Comparison of ENCODE assay signal across 29 cellular contexts in genomic region chr5:15513379-15513778, GRCh38. TPM values are rescaled to one million over a fixed set of nuclear protein-coding genes. Genes with fewer than 3 reads are reported as not detected.
"Had no signal": no experiment of that assay in that cellular context is flagged by ENCODE, and none has a peak within 500 bp of the region (broad histone marks: within the 10 kb centered on the region; RNA-seq: fewer than 3 reads in every experiment).

No MANE protein-coding gene starts in this region.

- H3K4me1 ChIP-seq: breast epithelium, colonic mucosa had no signal

- H3K27ac Mint-ChIP-seq: activated B cell treated with CpG ODN at 0.5 μM for 24 hours; activated CD8-positive, alpha-beta T cell treated with anti-CD3 and anti-CD28 coated beads for 36 hours; activated naive CD4-positive, alpha-beta T cell treated with anti-CD3 and anti-CD28 coated beads, Interleukin-2, amount 10 ng/mL, durations not matched to agents 7 days and 5 days; activated naive CD4-positive, alpha-beta T cell treated with anti-CD3 and anti-CD28 coated beads, Interleukin-2, amount 50 U/mL, for 72 hours; activated naive CD8-positive, alpha-beta T cell treated with anti-CD3 and anti-CD28 coated beads, Interleukin-2, amount 10 ng/mL, durations not matched to agents 7 days and 5 days; activated T-helper 2 cell treated with anti-CD3 and anti-CD28 coated beads, Interferon-gamma antibody, Interleukin-2, Interleukin-4, amounts not matched to agents 10 μg/mL and 5 μg/mL and 100 μg/mL, durations not matched to agents 14 hours and 24 hours and 36 hours; brain; T-helper 17 cell; T-helper 2 cell treated with Interferon-gamma antibody and Interleukin-4, amounts not matched to agents 5 μg/mL and 100 μg/mL, for 36 hours had no signal

- H3K9me3 Mint-ChIP-seq: activated B cell treated with CpG ODN at 0.5 μM for 24 hours; activated CD8-positive, alpha-beta T cell treated with anti-CD3 and anti-CD28 coated beads for 36 hours; activated T-cell treated with anti-CD3 and anti-CD28 coated beads, Interleukin-2, amount 50 U/mL, for 4 hours had no signal

- H3K36me3 ChIP-seq: breast epithelium, cardiac muscle cell, colonic mucosa, heart left ventricle, WERI-Rb-1 had no signal

- DNase-seq: activated B cell treated with CpG ODN at 0.5 μM for 24 hours; activated CD4-positive, alpha-beta T cell treated with anti-CD3 and anti-CD28 coated beads for 48 hours; activated CD4-positive, alpha-beta T cell treated with anti-CD3 and anti-CD28 coated beads, Interleukin-2, amount 50 U/mL, for 1 hour; activated CD4-positive, alpha-beta T cell treated with anti-CD3 and anti-CD28 coated beads, Interleukin-2, amount 50 U/mL, for 48 hours; activated CD8-positive, alpha-beta memory T cell treated with anti-CD3 and anti-CD28 coated beads for 24 hours; activated CD8-positive, alpha-beta T cell treated with anti-CD3 and anti-CD28 coated beads for 36 hours; activated effector memory CD4-positive, alpha-beta T cell treated with anti-CD3 and anti-CD28 coated beads, Interleukin-2, amount 50 U/mL, for 16 hours; activated naive CD4-positive, alpha-beta T cell; activated naive CD4-positive, alpha-beta T cell treated with anti-CD3 and anti-CD28 coated beads, Interleukin-2, amount 10 ng/mL, durations not matched to agents 7 days and 5 days; activated naive CD8-positive, alpha-beta T cell treated with anti-CD3 and anti-CD28 coated beads, Interleukin-2, amount 10 ng/mL, durations not matched to agents 7 days and 5 days; activated T-cell treated with anti-CD3 and anti-CD28 coated beads, Interleukin-2, amount 50 U/mL, for 4 hours; central memory CD4-positive, alpha-beta T cell; cerebellar nuclear complex; colonic mucosa; effector CD8-positive, alpha-beta T cell; foreskin fibroblast; heart left ventricle; T-helper 17 cell; T1000; WERI-Rb-1 had no signal

- ATAC-seq: activated CD4-positive, CD25-positive, alpha-beta regulatory T cell treated with anti-CD3 and anti-CD28 coated beads, Interleukin-2, amount 50 U/mL, for 24 hours; activated CD8-positive, alpha-beta T cell treated with anti-CD3 and anti-CD28 coated beads for 36 hours; activated naive CD4-positive, alpha-beta T cell treated with anti-CD3 and anti-CD28 coated beads, Interleukin-2, amount 50 U/mL, for 72 hours; activated T-cell treated with anti-CD3 and anti-CD28 coated beads, Interleukin-2, amount 50 U/mL, for 4 hours; heart left ventricle; T-helper 17 cell had no signal

- H3K27me3 Mint-ChIP-seq: activated B cell treated with CpG ODN at 0.5 μM for 24 hours; activated CD8-positive, alpha-beta T cell treated with anti-CD3 and anti-CD28 coated beads for 36 hours; activated naive CD4-positive, alpha-beta T cell treated with anti-CD3 and anti-CD28 coated beads, Interleukin-2, amount 10 ng/mL, durations not matched to agents 7 days and 5 days; activated naive CD8-positive, alpha-beta T cell treated with anti-CD3 and anti-CD28 coated beads, Interleukin-2, amount 10 ng/mL, durations not matched to agents 7 days and 5 days; brain; T-helper 17 cell had no signal

- H3K4me3 Mint-ChIP-seq: activated B cell treated with CpG ODN at 0.5 μM for 24 hours; activated CD8-positive, alpha-beta T cell treated with anti-CD3 and anti-CD28 coated beads for 36 hours; activated naive CD4-positive, alpha-beta T cell treated with anti-CD3 and anti-CD28 coated beads, Interleukin-2, amount 10 ng/mL, durations not matched to agents 7 days and 5 days; activated naive CD8-positive, alpha-beta T cell treated with anti-CD3 and anti-CD28 coated beads, Interleukin-2, amount 10 ng/mL, durations not matched to agents 7 days and 5 days; activated T-cell treated with anti-CD3 and anti-CD28 coated beads, Interleukin-2, amount 50 U/mL, for 4 hours; brain; T-helper 17 cell; T-helper 2 cell treated with Interferon-gamma antibody and Interleukin-4, amounts not matched to agents 5 μg/mL and 100 μg/mL, for 36 hours had no signal

- H3K27ac ChIP-seq: ascending aorta, breast epithelium, cardiac muscle cell, colonic mucosa, epithelial cell of prostate, heart left ventricle, WERI-Rb-1 had no signal

- H3K9me3 ChIP-seq: ascending aorta, breast epithelium, colonic mucosa, heart left ventricle had no signal

- H3K36me3 Mint-ChIP-seq: activated naive CD4-positive, alpha-beta T cell treated with anti-CD3 and anti-CD28 coated beads, Interleukin-2, amount 10 ng/mL, durations not matched to agents 7 days and 5 days; activated naive CD4-positive, alpha-beta T cell treated with anti-CD3 and anti-CD28 coated beads, Interleukin-2, amount 50 U/mL, for 72 hours; activated naive CD8-positive, alpha-beta T cell treated with anti-CD3 and anti-CD28 coated beads, Interleukin-2, amount 10 ng/mL, durations not matched to agents 7 days and 5 days had no signal

- H3K4me1 Mint-ChIP-seq: activated B cell treated with CpG ODN at 0.5 μM for 24 hours; activated naive CD4-positive, alpha-beta T cell treated with anti-CD3 and anti-CD28 coated beads, Interleukin-2, amount 10 ng/mL, durations not matched to agents 7 days and 5 days; activated naive CD8-positive, alpha-beta T cell treated with anti-CD3 and anti-CD28 coated beads, Interleukin-2, amount 10 ng/mL, durations not matched to agents 7 days and 5 days; T-helper 17 cell had no signal

- H3K4me3 ChIP-seq: ascending aorta, breast epithelium, cardiac muscle cell, colonic mucosa, heart left ventricle had no signal

- H3K27me3 ChIP-seq: ascending aorta, breast epithelium, cardiac muscle cell, colonic mucosa, heart left ventricle had no signal

RNA-seq across cellular contexts. Expression of gene FBXL7, which starts 13.4 kb away (rescaled TPM):
- total RNA-seq: activated B cell treated with CpG ODN at 0.5 μM for 24 hours; activated CD8-positive, alpha-beta T cell treated with anti-CD3 and anti-CD28 coated beads for 36 hours; activated naive CD4-positive, alpha-beta T cell treated with anti-CD3 and anti-CD28 coated beads, Interleukin-2, amount 50 U/mL, for 72 hours; activated naive CD8-positive, alpha-beta T cell treated with anti-CD3 and anti-CD28 coated beads, Interleukin-2, amount 10 ng/mL, durations not matched to agents 7 days and 5 days; activated T-cell treated with anti-CD3 and anti-CD28 coated beads, Interleukin-2, amount 50 U/mL, for 4 hours; activated T-helper 2 cell treated with anti-CD3 and anti-CD28 coated beads, Interferon-gamma antibody, Interleukin-2, Interleukin-4, amounts not matched to agents 10 μg/mL and 5 μg/mL and 100 μg/mL, durations not matched to agents 14 hours and 24 hours and 36 hours; T-helper 17 cell had no signal
